14 cellular contexts compared by ENCODE assay signal in genomic region chr2:31070339-31070738, GRCh38.
DNase-seq lines count a peak whose midpoint lies in the region; ATAC-seq and TF ChIP-seq lines count a peak whose summit lies in the region.
"Had no signal": no experiment of that assay in that cellular context is flagged by ENCODE, and none has a peak within 500 bp of the region (broad histone marks: within the 10 kb centered on the region; RNA-seq: fewer than 3 reads in every experiment).

No MANE protein-coding gene starts in this region.

- H3K4me3 Mint-ChIP-seq in Caco-2 (ENCODE audit: unreplicated experiment): no peak overlapping the region
- H3K4me3 Mint-ChIP-seq: CD4-positive, alpha-beta T cell had no signal

- TF ChIP-seq POLR2A in testis (IDR thresholded peaks at IDR 0.05): no peak

- POLR2A ChIA-PET in Caco-2 (lab: Charles Lee): no interaction called here

- H3K27ac Mint-ChIP-seq in Caco-2 (ENCODE audit: unreplicated experiment): no peak overlapping the region
- H3K27ac Mint-ChIP-seq: CD4-positive, alpha-beta T cell had no signal

- WGBS in testis, 2 donors: 92 to 97% methylated on average over 5 of the region's 5 CpGs

- no peaks in the 10 kb centered on the region for H3K9me3 Mint-ChIP-seq in Caco-2 (ENCODE audit: unreplicated experiment)
- H3K9me3 Mint-ChIP-seq: CD4-positive, alpha-beta T cell had no signal

- H3K27me3 Mint-ChIP-seq in Caco-2 (ENCODE audit: insufficient read depth, unreplicated experiment): peaks cover 20% of the 10 kb centered on the region

- TF ChIP-seq CTCF in foreskin keratinocyte (conservative IDR thresholded peaks at IDR 0.05) (peak; percentile 51), testis (IDR thresholded peaks at IDR 0.05) (no peak), Caco-2 (IDR thresholded peaks at IDR 0.05; ENCODE audit: insufficient read depth in 1 of 2, low read depth in 1 of 2, low read length in 1 of 2, severe bottlenecking in 1 of 2, unreplicated experiment in 1 of 2) (no peak)

- H3K27me3 ChIP-seq in foreskin keratinocyte (no peaks in the 10 kb centered on the region), testis (no peaks in the 10 kb centered on the region), Caco-2 (replicated peaks; ENCODE audit: control insufficient read depth, insufficient read depth, low read length) (0 out of 2 replicates have a peak, but pooled peaks cover 1% of the 10 kb centered on the region)
- H3K27me3 ChIP-seq: BE2C had no signal

- H3K36me3 Mint-ChIP-seq in Caco-2 (ENCODE audit: insufficient read depth, unreplicated experiment): no peaks in the 10 kb centered on the region

- H3K36me3 ChIP-seq in testis (ENCODE audit: low read depth, missing control alignments) (no peaks in the 10 kb centered on the region), Caco-2 (ENCODE audit: control insufficient read depth, insufficient read depth, low read length) (no peaks in the 10 kb centered on the region)
- H3K36me3 ChIP-seq: BE2C had no signal

- no TSS peak for BruUV-seq in Caco-2 (replicated peaks; lab: Mats Ljungman, UMichigan)

- CTCF ChIA-PET in Caco-2 (lab: Charles Lee): no interaction called here

- DNase-seq in HT1080 (ENCODE audit: low read depth) (peak; percentile 21), SW480 (ENCODE audit: low spot score) (peak; percentile 13), foreskin keratinocyte (peak; percentile 40 to 68), renal cortical epithelial cell (ENCODE audit: low read depth) (peak; percentile 72), testis (no peak), Caco-2 (no peak)
- DNase-seq: BE2C; CD4-positive, alpha-beta T cell; GM23248; HCEC 1CT; NCI-H1930; NCI-H446 had no signal

- peak; percentile 82 for ATAC-seq in foreskin keratinocyte
- no peak for ATAC-seq in HG02884 (IDR thresholded peaks at IDR 0.05; ENCODE audit: unreplicated experiment)

- H3K4me1 Mint-ChIP-seq in Caco-2 (ENCODE audit: low read depth, unreplicated experiment): no peaks in the 10 kb centered on the region

- H3K4me3 ChIP-seq in testis (no peak overlapping the region), Caco-2 (ENCODE audit: low read depth, low read length) (no peak overlapping the region)
- H3K4me3 ChIP-seq: GM23248, SK-N-MC had no signal

- H3K9me3 ChIP-seq in testis (no peaks in the 10 kb centered on the region), Caco-2 (no peaks in the 10 kb centered on the region)
- H3K9me3 ChIP-seq: BE2C had no signal

- intact Hi-C loops in testis (cut with DNase I; ENCODE audit: low total_unique reads): no loop called here
- intact Hi-C loops in Caco-2 (cut with micrococcal nuclease; ENCODE audit: unreplicated experiment): no loop called here

- H3K27ac ChIP-seq in foreskin keratinocyte (no peak overlapping the region), testis (no peak overlapping the region)
- H3K27ac ChIP-seq: GM23248, SK-N-MC had no signal

- H3K4me1 ChIP-seq in foreskin keratinocyte (peaks cover 8% of the 10 kb centered on the region), testis (no peaks in the 10 kb centered on the region), Caco-2 (no peaks in the 10 kb centered on the region)
- H3K4me1 ChIP-seq: BE2C had no signal

Comparison
In these comparisons a context has a peak if more than half of its experiments do, and no peak if none do; other contexts are left out.
1. DNase-seq: peak in HT1080 (single experiment), SW480 (single experiment), foreskin keratinocyte (2 of 2) and renal cortical epithelial cell (single experiment); none in testis (single experiment) and Caco-2 (0 of 2).